In genomic region chr2:237627463-237628321, GRCh38 we compare ENCODE assay signal across 8 cellular contexts. TPM values are rescaled to one million over a fixed set of nuclear protein-coding genes. Genes with fewer than 3 reads are reported as not detected.
DNase-seq lines count a peak whose midpoint lies in the region; ATAC-seq and TF ChIP-seq lines count a peak whose summit lies in the region.

Gene LRRFIP1 (plus strand): TSS chr2:237627587. CDS start chr2:237627645, 58 bp downstream.

- no peaks in the 10 kb centered on the region for H3K27me3 Mint-ChIP-seq in chondrocyte (ENCODE audit: low read depth)

- DNase-seq in PC-3 (peak; percentile 31), chondrocyte (ENCODE audit: low spot score) (no peak), left kidney (ENCODE audit: low read depth, low spot score) (peak; percentile 82)
- DNase-seq in stimulated activated effector memory CD8-positive, alpha-beta T cell treated with anti-CD3 and anti-CD28 coated beads, Interleukin-12 subunit alpha, Interleukin-12 subunit beta, amount 100 ng/mL, for 72 hours (ENCODE audit: low spot score in 2 of 2): no peak

- peak within 1 kb of the TSS; percentile 84 for H3K4me3 ChIP-seq in PC-3 (ENCODE audit: low read length)

- peaks cover 10% of the 10 kb centered on the region for H3K4me1 ChIP-seq in ES-I3 (ENCODE audit: insufficient read depth, low read length)
- H3K4me1 ChIP-seq in PC-3 (ENCODE audit: insufficient read depth, low read length): peaks cover 10% of the 10 kb centered on the region; the same call in 1 of the 2 replicates

- intact Hi-C loops in PC-3 (cut with micrococcal nuclease): no loop called here

- H3K36me3 Mint-ChIP-seq in chondrocyte (ENCODE audit: low read depth): peaks cover 2% of the 10 kb centered on the region
- no peaks in the 10 kb centered on the region for H3K36me3 Mint-ChIP-seq in stimulated activated effector memory CD8-positive, alpha-beta T cell treated with anti-CD3 and anti-CD28 coated beads, Interleukin-12 subunit alpha, Interleukin-12 subunit beta, amount 100 ng/mL, for 72 hours

- no TSS peak for BruUV-seq in PC-3 (replicated peaks; lab: Mats Ljungman, UMichigan)

- peaks cover 12% of the 10 kb centered on the region for H3K79me2 ChIP-seq in PC-3 (ENCODE audit: low read length)

- no peaks in the 10 kb centered on the region for H3K9me2 ChIP-seq in PC-3 (replicated peaks; ENCODE audit: low read length)

- TF ChIP-seq CTCF in PC-3 (conservative IDR thresholded peaks at IDR 0.05; ENCODE audit: low read depth, low read length): no peak
- peak; percentile 55 for TF ChIP-seq CTCF in chondrocyte (IDR thresholded peaks at IDR 0.05)

- ATAC-seq in PC-3 (peak; percentile 82), HG03378 (IDR thresholded peaks at IDR 0.05; ENCODE audit: unreplicated experiment) (no peak), GM21367 (IDR thresholded peaks at IDR 0.05; ENCODE audit: unreplicated experiment) (no peak), HG02642 (IDR thresholded peaks at IDR 0.05; ENCODE audit: poor library complexity, unreplicated experiment) (no peak)
- ATAC-seq in stimulated activated effector memory CD8-positive, alpha-beta T cell treated with anti-CD3 and anti-CD28 coated beads, Interleukin-12 subunit alpha, Interleukin-12 subunit beta, amount 100 ng/mL, for 72 hours: peak; percentile 55

- H4K20me1 ChIP-seq in PC-3 (ENCODE audit: low read length): no peaks in the 10 kb centered on the region

- H2AFZ ChIP-seq in PC-3 (ENCODE audit: low read length): peak within 1 kb of the TSS; percentile 79

- CTCF ChIA-PET in PC-3 (lab: Charles Lee): no interaction called here

- H3K9ac ChIP-seq in ES-I3 (ENCODE audit: low read depth, low read length) (peak within 1 kb of the TSS; percentile 75), PC-3 (ENCODE audit: low read length) (peak within 1 kb of the TSS; percentile 48)

- H3K9me3 ChIP-seq in ES-I3 (ENCODE audit: control insufficient read depth, insufficient read depth, low read length) (peaks cover 8% of the 10 kb centered on the region; the same call in 1 of the 2 replicates), PC-3 (ENCODE audit: low read length) (no peaks in the 10 kb centered on the region)

- H3F3A ChIP-seq in PC-3 (ENCODE audit: low read length, unreplicated experiment): no peaks in the 10 kb centered on the region

- peaks cover 4% of the 10 kb centered on the region; the same call in 1 of the 2 replicates for H3K27me3 ChIP-seq in PC-3 (ENCODE audit: low read length)

- peak within 1 kb of the TSS; percentile 94 for H3K4me2 ChIP-seq in PC-3 (ENCODE audit: low read length)

- H3K9me3 Mint-ChIP-seq in chondrocyte (ENCODE audit: low read depth): no peaks in the 10 kb centered on the region
- no peaks in the 10 kb centered on the region for H3K9me3 Mint-ChIP-seq in stimulated activated effector memory CD8-positive, alpha-beta T cell treated with anti-CD3 and anti-CD28 coated beads, Interleukin-12 subunit alpha, Interleukin-12 subunit beta, amount 100 ng/mL, for 72 hours

- POLR2A ChIA-PET in PC-3 (lab: Charles Lee; ENCODE audit: unreplicated experiment): interaction anchor here (0.6 kb wide), 1 partner anchor 33 kb away, joined by 3 read pairs; no protein-coding TSS in a partner anchor

- H3K36me3 ChIP-seq in ES-I3 (ENCODE audit: insufficient read depth, low read length) (peaks cover 15% of the 10 kb centered on the region), PC-3 (ENCODE audit: low read depth, low read length) (no peaks in the 10 kb centered on the region)

- H3K27ac Mint-ChIP-seq in chondrocyte (ENCODE audit: unreplicated experiment): peak within 1 kb of the TSS; percentile 45
- H3K27ac Mint-ChIP-seq in stimulated activated effector memory CD8-positive, alpha-beta T cell treated with anti-CD3 and anti-CD28 coated beads, Interleukin-12 subunit alpha, Interleukin-12 subunit beta, amount 100 ng/mL, for 72 hours: no peak within 1 kb of the TSS

- H3K27ac ChIP-seq in PC-3 (ENCODE audit: low read length): no peak within 1 kb of the TSS

- peaks cover 35% of the 10 kb centered on the region for H3K4me1 Mint-ChIP-seq in chondrocyte (ENCODE audit: low read depth)
- no peaks in the 10 kb centered on the region for H3K4me1 Mint-ChIP-seq in stimulated activated effector memory CD8-positive, alpha-beta T cell treated with anti-CD3 and anti-CD28 coated beads, Interleukin-12 subunit alpha, Interleukin-12 subunit beta, amount 100 ng/mL, for 72 hours

- H3K4me3 Mint-ChIP-seq in chondrocyte (ENCODE audit: unreplicated experiment): peak within 1 kb of the TSS; percentile 78
- H3K4me3 Mint-ChIP-seq in stimulated activated effector memory CD8-positive, alpha-beta T cell treated with anti-CD3 and anti-CD28 coated beads, Interleukin-12 subunit alpha, Interleukin-12 subunit beta, amount 100 ng/mL, for 72 hours: peak within 1 kb of the TSS; percentile 61

RNA-seq across cellular contexts. Expression of gene LRRFIP1, which starts in this region (rescaled TPM):
- total RNA-seq in PC-3 (2014; rRNA removed): 87.8 and 106 TPM in 2 replicates
- total RNA-seq in chondrocyte: 84.7 to 97.5 TPM (median 91.5 TPM) in 3 replicates

Comparison
In these comparisons a context has a peak if more than half of its experiments do, and no peak if none do; other contexts are left out.
1. ATAC-seq: peak in PC-3 (single experiment) and stimulated activated effector memory CD8-positive, alpha-beta T cell treated with anti-CD3 and anti-CD28 coated beads, Interleukin-12 subunit alpha, Interleukin-12 subunit beta, amount 100 ng/mL, for 72 hours (single experiment); none in HG03378 (single experiment), GM21367 (single experiment) and HG02642 (single experiment).
2. DNase-seq: peak in PC-3 (single experiment) and left kidney (single experiment); none in chondrocyte (single experiment) and stimulated activated effector memory CD8-positive, alpha-beta T cell treated with anti-CD3 and anti-CD28 coated beads, Interleukin-12 subunit alpha, Interleukin-12 subunit beta, amount 100 ng/mL, for 72 hours (0 of 2).